Comparison of ENCODE assay signal across 8 cellular contexts in genomic region chr12:124914392-124915248, GRCh38. TPM values are rescaled to one million over a fixed set of nuclear protein-coding genes. Genes with fewer than 3 reads are reported as not detected.
DNase-seq lines count a peak whose midpoint lies in the region; ATAC-seq and TF ChIP-seq lines count a peak whose summit lies in the region.

TSS of gene UBC (minus strand) at chr12:124914650. CDS start at chr12:124913771, 879 bp downstream.

- H3K9me3 ChIP-seq in lower lobe of right lung, result no peaks in the 10 kb centered on the region

- intact Hi-C loops in lower lobe of right lung (cut with DNase I), result no loop called here

- peak within 1 kb of the TSS; percentile 100 for H3K27ac ChIP-seq in lower lobe of right lung

- peak; percentile 16 for TF ChIP-seq CTCF in lower lobe of right lung (IDR thresholded peaks at IDR 0.05)

- H3K4me3 ChIP-seq in lower lobe of right lung, result peak within 1 kb of the TSS; percentile 91

- H3K4me1 ChIP-seq in lower lobe of right lung, result peaks cover 69% of the 10 kb centered on the region

- H3K27me3 ChIP-seq in lower lobe of right lung (ENCODE audit: low read depth), result no peaks in the 10 kb centered on the region

- peak; percentile 83 to 87 for DNase-seq in activated CD4-positive, alpha-beta T cell treated with anti-CD3 and anti-CD28 coated beads for 24 hours (ENCODE audit: low read depth in 2 of 2)
- DNase-seq in dermis blood vessel endothelial cell (peak; percentile 94), lower lobe of right lung (peak; percentile 91), DMS53 (lab: John Stamatoyannopoulos, UW) (no peak), GF-D8 (lab: John Stamatoyannopoulos, UW) (no peak)
- DNase-seq in stimulated activated CD4-positive, alpha-beta T cell treated with anti-CD3 and anti-CD28 coated beads, TNF-alpha, amount 100 ng/mL, for 4 hours (ENCODE audit: low read depth in 3 of 3), result peak; percentile 77 to 88 (median 83)

- ATAC-seq in GM18873 (IDR thresholded peaks at IDR 0.05; ENCODE audit: low FRiP score, unreplicated experiment), result peak; percentile 30
- peak; percentile 30 for ATAC-seq in HG03342 (IDR thresholded peaks at IDR 0.05; ENCODE audit: unreplicated experiment)
- peak; percentile 76 to 87 for ATAC-seq in lower lobe of right lung

- peaks cover 31% of the 10 kb centered on the region for H3K36me3 ChIP-seq in lower lobe of right lung

RNA-seq across cellular contexts. Expression of gene UBC, which starts in this region (rescaled TPM):
- total RNA-seq in dermis blood vessel endothelial cell (1,840 and 2,354 TPM in 2 replicates), lower lobe of right lung (977 TPM)

Comparison
In these comparisons a context has a peak if more than half of its experiments do, and no peak if none do; other contexts are left out.
1. ATAC-seq: peak in every context shown above with its lines; median percentile 82 in lower lobe of right lung; 30 in GM18873; 30 in HG03342.
2. DNase-seq: peak in activated CD4-positive, alpha-beta T cell treated with anti-CD3 and anti-CD28 coated beads for 24 hours (2 of 2), dermis blood vessel endothelial cell (single experiment), lower lobe of right lung (single experiment) and stimulated activated CD4-positive, alpha-beta T cell treated with anti-CD3 and anti-CD28 coated beads, TNF-alpha, amount 100 ng/mL, for 4 hours (3 of 3); none in DMS53 (single experiment) and GF-D8 (single experiment).